ENCODE assay signal across 1 cellular context in the genomic region with DNA sequence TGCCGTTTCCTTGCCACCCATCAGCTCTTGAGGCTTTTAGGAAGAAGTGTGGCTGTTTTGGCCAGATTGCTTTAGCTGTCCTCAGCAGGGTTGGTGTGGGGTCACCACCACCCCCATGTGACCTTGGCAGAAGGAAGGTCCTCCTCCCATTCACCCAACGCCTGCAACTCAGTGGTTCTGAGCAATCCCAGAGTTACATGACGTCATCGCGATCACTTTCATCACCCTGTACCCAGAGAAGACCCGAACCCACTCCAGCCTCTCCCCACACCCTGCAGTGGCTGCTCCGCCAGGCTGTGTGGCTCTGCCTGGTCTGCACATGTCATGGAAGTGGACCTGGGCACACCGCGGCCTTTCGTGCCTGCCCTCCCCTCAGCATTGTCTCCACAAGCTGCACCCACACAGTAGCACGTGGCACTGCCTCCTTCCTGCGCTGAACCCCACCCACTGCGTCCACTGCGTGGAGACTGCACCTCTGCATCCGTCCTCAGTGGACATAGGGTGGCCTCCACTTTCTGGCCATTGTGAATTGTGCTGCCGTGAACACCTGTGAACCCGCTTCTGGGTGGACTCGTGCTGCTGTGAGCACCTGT.
TF ChIP-seq lines count a peak whose summit lies in the region.

No MANE protein-coding gene starts in this region.

TF ChIP-seq in H1, 55 proteins besides CTCF, POLR2A, EP300 and RAD21:
- TF ChIP-seq JUND (IDR thresholded peaks at IDR 0.05; ENCODE audit: low read length) (no peak), POU5F1 (IDR thresholded peaks at IDR 0.05; ENCODE audit: low read depth, low read length) (no peak), BRCA1 (IDR thresholded peaks at IDR 0.05; ENCODE audit: low read depth, low read length) (no peak), SP1 (IDR thresholded peaks at IDR 0.05; ENCODE audit: low read depth, low read length) (no peak), MAFK (IDR thresholded peaks at IDR 0.05; ENCODE audit: low read depth, low read length) (no peak), PHF8 (conservative IDR thresholded peaks at IDR 0.05; ENCODE audit: low read depth, low read length) (no peak), ZNF274 (IDR thresholded peaks at IDR 0.05; ENCODE audit: borderline replicate concordance, extremely low read depth, low read length) (no peak), USF2 (IDR thresholded peaks at IDR 0.05; ENCODE audit: low read length) (no peak), SP2 (IDR thresholded peaks at IDR 0.05; ENCODE audit: low read length) (no peak), SIX5 (IDR thresholded peaks at IDR 0.05; ENCODE audit: low read depth, low read length) (no peak), KDM4A (IDR thresholded peaks at IDR 0.05; ENCODE audit: low read depth, low read length, severe bottlenecking) (no peak)
- TF ChIP-seq, protein P1, sequence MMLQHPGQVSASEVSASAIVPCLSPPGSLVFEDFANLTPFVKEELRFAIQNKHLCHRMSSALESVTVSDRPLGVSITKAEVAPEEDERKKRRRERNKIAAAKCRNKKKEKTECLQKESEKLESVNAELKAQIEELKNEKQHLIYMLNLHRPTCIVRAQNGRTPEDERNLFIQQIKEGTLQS (IDR thresholded peaks at IDR 0.05; ENCODE audit: insufficient read depth, low read depth, low read length) = no peak
TF ChIP-seq in H1: peak in this region for 0.
